Comparison of ENCODE assay signal across 1 cellular context in genomic region chr20:20814685-20815084, GRCh38.
TF ChIP-seq lines count a peak whose summit lies in the region.

No MANE protein-coding gene starts in this region.

TF ChIP-seq in H1, 55 proteins besides CTCF, POLR2A, EP300 and RAD21:
- TF ChIP-seq MAX (IDR thresholded peaks at IDR 0.05): 0 out of 2 replicates have a peak, but pooled peaks have one; percentile 16
- TF ChIP-seq MAFK (IDR thresholded peaks at IDR 0.05; ENCODE audit: low read depth, low read length): no peak
- 0 out of 2 replicates have a peak, but pooled peaks have one; percentile 29 for TF ChIP-seq ATF2 (IDR thresholded peaks at IDR 0.05; ENCODE audit: low read length)
- no peak for TF ChIP-seq EGR1 (IDR thresholded peaks at IDR 0.05; ENCODE audit: borderline replicate concordance, low read depth, low read length)
- no peak for TF ChIP-seq RNF2 (IDR thresholded peaks at IDR 0.05; ENCODE audit: borderline replicate concordance, low read depth, low read length, missing control alignments, poor library complexity, severe bottlenecking)
- 0 out of 4 replicates have a peak, but pooled peaks have one; percentile 33 to 36 for TF ChIP-seq HDAC2 (IDR thresholded peaks at IDR 0.05; ENCODE audit: borderline replicate concordance in 1 of 2, low read depth in 2 of 2, low read length in 2 of 2)
- peak; percentile 26; the same call in 1 of the 2 replicates for TF ChIP-seq YY1 (IDR thresholded peaks at IDR 0.05; ENCODE audit: low read depth, low read length)
- no peak for TF ChIP-seq TAF1 (IDR thresholded peaks at IDR 0.05; ENCODE audit: low read depth, low read length)
- TF ChIP-seq BRCA1 (IDR thresholded peaks at IDR 0.05; ENCODE audit: low read depth, low read length): no peak
- no peak for TF ChIP-seq PHF8 (conservative IDR thresholded peaks at IDR 0.05; ENCODE audit: low read depth, low read length)
- TF ChIP-seq SP2 (IDR thresholded peaks at IDR 0.05; ENCODE audit: low read length): no peak
- TF ChIP-seq ZNF274 (IDR thresholded peaks at IDR 0.05; ENCODE audit: borderline replicate concordance, extremely low read depth, low read length): no peak
- TF ChIP-seq TEAD4 (IDR thresholded peaks at IDR 0.05; ENCODE audit: low read depth, low read length): peak; percentile 83
- TF ChIP-seq KDM1A (IDR thresholded peaks at IDR 0.05; ENCODE audit: borderline replicate concordance, low read length): no peak
- TF ChIP-seq SIN3A (conservative IDR thresholded peaks at IDR 0.05 in 1 of 2, IDR thresholded peaks at IDR 0.05 in 1 of 2; ENCODE audit: low read depth in 1 of 2, low read length in 2 of 2): peak; percentile 58 to 61; a peak in 1 of 4 replicates
- TF ChIP-seq HDAC6 (IDR thresholded peaks at IDR 0.05; ENCODE audit: low read depth, low read length): no peak
- no peak for TF ChIP-seq KDM5A (IDR thresholded peaks at IDR 0.05; ENCODE audit: low read length)
- TF ChIP-seq RXRA (IDR thresholded peaks at IDR 0.05; ENCODE audit: insufficient read depth, low read depth, low read length): no peak
- TF ChIP-seq SIRT6 (IDR thresholded peaks at IDR 0.05; ENCODE audit: low read length): no peak
- peak; percentile 56; the same call in 1 of the 2 replicates for TF ChIP-seq CEBPB (IDR thresholded peaks at IDR 0.05; ENCODE audit: low read depth, low read length)
- no peak for TF ChIP-seq GTF2F1 (IDR thresholded peaks at IDR 0.05; ENCODE audit: borderline replicate concordance, low read depth, low read length)
- no peak for TF ChIP-seq CHD1 (IDR thresholded peaks at IDR 0.05; ENCODE audit: low read depth, low read length)
- 0 out of 2 replicates have a peak, but pooled peaks have one; percentile 7 for TF ChIP-seq SP1 (IDR thresholded peaks at IDR 0.05; ENCODE audit: low read depth, low read length)
- no peak for TF ChIP-seq CREB1 (IDR thresholded peaks at IDR 0.05)
- no peak for TF ChIP-seq NANOG (IDR thresholded peaks at IDR 0.05; ENCODE audit: insufficient read depth, low read depth, low read length, poor library complexity, severe bottlenecking)
- TF ChIP-seq RBBP5 (IDR thresholded peaks at IDR 0.05; ENCODE audit: borderline replicate concordance, low read depth, low read length): no peak
